In the genomic region with DNA sequence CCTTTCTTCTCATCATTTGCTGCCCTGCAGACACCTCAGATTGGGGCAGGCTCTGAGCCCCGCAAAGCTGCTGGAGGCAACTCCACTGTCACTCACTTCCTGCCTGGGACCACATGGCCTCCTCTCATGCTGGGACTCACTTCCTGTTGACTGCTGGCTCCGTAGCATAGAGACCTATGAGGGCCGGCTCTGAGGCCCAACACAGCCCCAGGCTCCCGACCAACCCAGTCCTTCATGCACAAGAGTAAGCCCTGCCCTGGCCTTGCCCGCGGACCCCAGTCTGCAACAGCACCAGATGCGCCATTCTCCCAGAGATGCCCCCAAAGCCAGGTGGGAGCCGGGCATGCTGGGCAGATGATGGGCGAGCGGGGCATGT, we compare ENCODE assay signal across 8 cellular contexts. TPM values are rescaled to one million over a fixed set of nuclear protein-coding genes. Genes with fewer than 3 reads are reported as not detected.
DNase-seq lines count a peak whose midpoint lies in the region; ATAC-seq and TF ChIP-seq lines count a peak whose summit lies in the region.

No MANE protein-coding gene starts in this region.

- peak; percentile 84 for DNase-seq in activated CD4-positive, alpha-beta memory T cell treated with anti-CD3 and anti-CD28 coated beads for 36 hours
- DNase-seq in left ventricle myocardium inferior (no peak), glomerular visceral epithelial cell (ENCODE audit: extremely low spot score) (no peak), HuH-7 (ENCODE audit: low spot score) (no peak), NCI-H2081 treated with DMSO at 0.1 percent for 48 hours (lab: John Stamatoyannopoulos, UW) (no peak)
- DNase-seq in stimulated activated naive CD4-positive, alpha-beta T cell treated with Interleukin-2 at 50 U/mL for 16 hours (lab: John Stamatoyannopoulos, UW) = peak; percentile 42

- peaks cover 35% of the 10 kb centered on the region for H3K4me1 Mint-ChIP-seq in activated CD4-positive, alpha-beta memory T cell treated with anti-CD3 and anti-CD28 coated beads for 36 hours (ENCODE audit: low read depth)

- peaks cover 24% of the 10 kb centered on the region for H3K36me3 ChIP-seq in left ventricle myocardium inferior

- H3K4me3 Mint-ChIP-seq in activated CD4-positive, alpha-beta memory T cell treated with anti-CD3 and anti-CD28 coated beads for 36 hours = peak overlapping the region; percentile 48

- TF ChIP-seq CTCF in left ventricle myocardium inferior (IDR thresholded peaks at IDR 0.05; ENCODE audit: borderline replicate concordance) = no peak

- CTCF ChIA-PET in activated CD4-positive, alpha-beta memory T cell treated with anti-CD3 and anti-CD28 coated beads for 36 hours (lab: Charles Lee) = interaction anchor here (0.8 to 2.9 kb wide), 4 partner anchors 9 to 36 kb away, joined by 3 to 28 read pairs (median 3); no protein-coding TSS in a partner anchor

- POLR2A ChIA-PET in activated CD4-positive, alpha-beta memory T cell treated with anti-CD3 and anti-CD28 coated beads for 36 hours (lab: Charles Lee) = interaction anchor here (0.9 to 1.8 kb wide), 5 partner anchors 9 to 15 kb away, joined by 3 to 8 read pairs (median 3); no protein-coding TSS in a partner anchor

- H3K9me3 ChIP-seq in left ventricle myocardium inferior (replicated peaks) = no peaks in the 10 kb centered on the region

- no peaks in the 10 kb centered on the region for H3K9me3 Mint-ChIP-seq in activated CD4-positive, alpha-beta memory T cell treated with anti-CD3 and anti-CD28 coated beads for 36 hours

- intact Hi-C loops in activated CD4-positive, alpha-beta memory T cell treated with anti-CD3 and anti-CD28 coated beads for 36 hours (cut with micrococcal nuclease) = no loop called here
- intact Hi-C loops in left ventricle myocardium inferior (cut with micrococcal nuclease) = no loop called here

- H3K27me3 ChIP-seq in left ventricle myocardium inferior (ENCODE audit: low read depth) = no peaks in the 10 kb centered on the region

- H3K27ac Mint-ChIP-seq in activated CD4-positive, alpha-beta memory T cell treated with anti-CD3 and anti-CD28 coated beads for 36 hours = peak overlapping the region; percentile 92

- H3K4me1 ChIP-seq in left ventricle myocardium inferior = peaks cover 40% of the 10 kb centered on the region

- no peaks in the 10 kb centered on the region for H3K27me3 Mint-ChIP-seq in activated CD4-positive, alpha-beta memory T cell treated with anti-CD3 and anti-CD28 coated beads for 36 hours

- ATAC-seq in GM19043 (IDR thresholded peaks at IDR 0.05; ENCODE audit: low read depth, unreplicated experiment) = peak; percentile 67
- peak; percentile 66 for ATAC-seq in HG03460 (IDR thresholded peaks at IDR 0.05; ENCODE audit: unreplicated experiment)

- peaks cover 19% of the 10 kb centered on the region for H3K36me3 Mint-ChIP-seq in activated CD4-positive, alpha-beta memory T cell treated with anti-CD3 and anti-CD28 coated beads for 36 hours

- H3K4me3 ChIP-seq in left ventricle myocardium inferior = no peak overlapping the region

- peak overlapping the region; percentile 23 for H3K27ac ChIP-seq in left ventricle myocardium inferior (replicated peaks)

RNA-seq across cellular contexts. Expression of a gene that starts 55.7 kb away (rescaled TPM):
- total RNA-seq in activated CD4-positive, alpha-beta memory T cell treated with anti-CD3 and anti-CD28 coated beads for 36 hours = 10 to 100 TPM; 52.0 to 52.5 TPM
- 16.5 TPM for total RNA-seq in left ventricle myocardium inferior

Comparison
In these comparisons a context has a peak if more than half of its experiments do, and no peak if none do; other contexts are left out.
1. DNase-seq: peak in activated CD4-positive, alpha-beta memory T cell treated with anti-CD3 and anti-CD28 coated beads for 36 hours (single experiment) and stimulated activated naive CD4-positive, alpha-beta T cell treated with Interleukin-2 at 50 U/mL for 16 hours (single experiment); none in left ventricle myocardium inferior (single experiment), glomerular visceral epithelial cell (single experiment), HuH-7 (single experiment) and NCI-H2081 treated with DMSO at 0.1 percent for 48 hours (single experiment).